Comparison of ENCODE assay signal across 7 cellular contexts in genomic region chr1:228213917-228214808, GRCh38. TPM values are rescaled to one million over a fixed set of nuclear protein-coding genes. Genes with fewer than 3 reads are reported as not detected.
DNase-seq lines count a peak whose midpoint lies in the region; ATAC-seq and TF ChIP-seq lines count a peak whose summit lies in the region.

No MANE protein-coding gene starts in this region.

- H3K14ac ChIP-seq in H9 (ENCODE audit: insufficient read depth, low read length): peak overlapping the region; percentile 82; the same call in 1 of the 2 replicates

- H3K79me2 ChIP-seq in H9 (ENCODE audit: insufficient read depth, low read length) (no peaks in the 10 kb centered on the region), smooth muscle cell (ENCODE audit: low read depth) (no peaks in the 10 kb centered on the region)

- H3K36me3 ChIP-seq in left ventricle myocardium inferior (peaks cover 56% of the 10 kb centered on the region), smooth muscle cell (ENCODE audit: low read depth) (no peaks in the 10 kb centered on the region)

- H2AFZ ChIP-seq in H9 (ENCODE audit: low read length) (no peak overlapping the region), smooth muscle cell (ENCODE audit: low read depth) (no peak overlapping the region)

- no peak overlapping the region for H3T11ph ChIP-seq in H9 (ENCODE audit: low read length)

- H4K5ac ChIP-seq in H9 (ENCODE audit: insufficient read length, low read depth, low read length): no peak overlapping the region

- H3K4ac ChIP-seq in H9 (ENCODE audit: low read depth, low read length): no peak overlapping the region

- H4K20me1 ChIP-seq in H9 (ENCODE audit: control insufficient read depth, insufficient read depth, insufficient read length) (no peaks in the 10 kb centered on the region), smooth muscle cell (ENCODE audit: low read depth) (peaks cover 8% of the 10 kb centered on the region)

- CTCF ChIA-PET in WTC11 (lab: Charles Lee): interaction anchor here (0.5 to 3.3 kb wide), 26 partner anchors 10 to 367 kb away, joined by 3 to 22 read pairs (median 6); partner anchors contain the start of genes IBA57 and TRIM11

- peak; percentile 2 for ATAC-seq in WTC11

- H2BK12ac ChIP-seq in H9 (ENCODE audit: insufficient read length, low read depth, low read length): no peak overlapping the region

- no peak overlapping the region for H2BK5ac ChIP-seq in H9 (ENCODE audit: insufficient read length, low read length)

- WGBS in H9 (ENCODE audit: extremely low coverage, insufficient read length, low lambda C conversion rate): no CpG with 5 or more reads among the region's 48 CpGs
- WGBS in smooth muscle cell (ENCODE audit: low lambda C conversion rate): 32% methylated on average over 33 of the region's 48 CpGs

- H3K27ac ChIP-seq in H9 (ENCODE audit: insufficient read length, low read depth, low read length): no peak overlapping the region
- peak overlapping the region; percentile 68 for H3K27ac ChIP-seq in left ventricle myocardium inferior (replicated peaks)
- H3K27ac ChIP-seq in smooth muscle cell (ENCODE audit: low read depth): no peak overlapping the region

- peaks cover 0 to 2% of the 10 kb centered on the region in 2 experiments; a peak in 1 of 4 replicates for H3K4me1 Mint-ChIP-seq in H9
- peaks cover 3% of the 10 kb centered on the region; the same call in 1 of the 2 replicates for H3K4me1 Mint-ChIP-seq in WTC11

- H2BK120ac ChIP-seq in H9 (ENCODE audit: low read depth, low read length, poor library complexity, severe bottlenecking): no peak overlapping the region

- H2BK20ac ChIP-seq in H9 (ENCODE audit: low read depth, low read length, poor library complexity, severe bottlenecking): no peak overlapping the region

- H4K91ac ChIP-seq in H9 (ENCODE audit: insufficient read length, low read depth, low read length): no peak overlapping the region

- no peak for DNase-seq in H9
- no peak for DNase-seq in WTC11 (ENCODE audit: low spot score)
- no peak for DNase-seq in left ventricle myocardium inferior
- DNase-seq in smooth muscle cell (lab: John Stamatoyannopoulos, UW; ENCODE audit: unreplicated experiment): no peak
- DNase-seq in cerebellar nuclear complex (lab: John Stamatoyannopoulos, UW): no peak
- DNase-seq in 8988T: no peak
- DNase-seq in activated gamma-delta T cell treated with Interleukin-2 at 50 U/mL for 16 hours: no peak

- H3K4me3 Mint-ChIP-seq in H9 (peak overlapping the region; percentile 77 to 91), WTC11 (peak overlapping the region; percentile 71)

- POLR2A ChIA-PET in WTC11 (lab: Charles Lee): interaction anchor here (0.5 to 0.9 kb wide), 3 partner anchors 49 to 232 kb away, joined by 3 to 5 read pairs (median 5); partner anchors contain the start of gene IBA57

- no peak overlapping the region for H3K56ac ChIP-seq in H9 (ENCODE audit: insufficient read length, low read depth, low read length)

- no peak overlapping the region for H3K23ac ChIP-seq in H9 (ENCODE audit: insufficient read length, low read depth, low read length)

- H2AK5ac ChIP-seq in H9 (ENCODE audit: insufficient read length, low read length): no peak overlapping the region

- H4K8ac ChIP-seq in H9 (replicated peaks; ENCODE audit: insufficient read length, low read depth, low read length): no peak overlapping the region

- no peaks in the 10 kb centered on the region; the same call in 1 of the 2 replicates for H3K27me3 ChIP-seq in H9 (ENCODE audit: insufficient read depth, low read length)
- peaks cover 28% of the 10 kb centered on the region for H3K27me3 ChIP-seq in left ventricle myocardium inferior (ENCODE audit: low read depth)
- H3K27me3 ChIP-seq in smooth muscle cell (ENCODE audit: low read depth): no peaks in the 10 kb centered on the region

- H3K27me3 Mint-ChIP-seq in H9 (ENCODE audit: low read depth) (no peaks in the 10 kb centered on the region), WTC11 (ENCODE audit: low read depth) (peaks cover 14% of the 10 kb centered on the region)

- H3K4me2 ChIP-seq in H9 (ENCODE audit: insufficient read depth, insufficient read length, low read length) (peak overlapping the region; percentile 43), smooth muscle cell (peak overlapping the region; percentile 99)

- H3K18ac ChIP-seq in H9 (ENCODE audit: insufficient read length, low read depth, low read length): peak overlapping the region; percentile 63

- peaks cover 15% of the 10 kb centered on the region for H3K23me2 ChIP-seq in H9 (ENCODE audit: insufficient read length, low read depth, low read length, poor library complexity, severe bottlenecking)

- TF ChIP-seq CTCF in H9 (conservative IDR thresholded peaks at IDR 0.05): no peak
- no peak for TF ChIP-seq CTCF in WTC11 (IDR thresholded peaks at IDR 0.05)
- no peak for TF ChIP-seq CTCF in left ventricle myocardium inferior (IDR thresholded peaks at IDR 0.05; ENCODE audit: borderline replicate concordance)
- TF ChIP-seq CTCF in smooth muscle cell (IDR thresholded peaks at IDR 0.05; ENCODE audit: borderline replicate concordance, insufficient read depth, poor library complexity, severe bottlenecking): no peak

- H3K4me1 ChIP-seq in H9 (ENCODE audit: insufficient read depth, low read length): no peaks in the 10 kb centered on the region; the same call in 1 of the 2 replicates
- peaks cover 91% of the 10 kb centered on the region for H3K4me1 ChIP-seq in left ventricle myocardium inferior
- no peaks in the 10 kb centered on the region for H3K4me1 ChIP-seq in smooth muscle cell (ENCODE audit: low read depth)

- no peak overlapping the region for H2BK15ac ChIP-seq in H9 (ENCODE audit: low read depth, low read length)

- intact Hi-C loops in left ventricle myocardium inferior (cut with micrococcal nuclease): no loop called here

- H3K36me3 Mint-ChIP-seq in H9 (ENCODE audit: insufficient read depth in 1 of 3, low read depth in 3 of 3) (peaks cover 17 to 34% (median 30%) of the 10 kb centered on the region in 3 experiments; a peak in 6 of 7 replicates), WTC11 (peaks cover 23% of the 10 kb centered on the region)

- no peaks in the 10 kb centered on the region for H3K79me1 ChIP-seq in H9 (ENCODE audit: insufficient read depth, low read depth, low read length, poor library complexity, severe bottlenecking)

- no peaks in the 10 kb centered on the region for H3K9me3 Mint-ChIP-seq in H9
- H3K9me3 Mint-ChIP-seq in WTC11: no peaks in the 10 kb centered on the region

- no peaks in the 10 kb centered on the region for H3K9me3 ChIP-seq in H9 (ENCODE audit: control insufficient read depth, low read depth, low read length)
- H3K9me3 ChIP-seq in left ventricle myocardium inferior (replicated peaks): no peaks in the 10 kb centered on the region
- H3K9me3 ChIP-seq in smooth muscle cell (replicated peaks; ENCODE audit: low read depth): no peaks in the 10 kb centered on the region

- H3F3A ChIP-seq in smooth muscle cell (ENCODE audit: low read depth): no peaks in the 10 kb centered on the region

- H3K4me3 ChIP-seq in left ventricle myocardium inferior (peak overlapping the region; percentile 65), smooth muscle cell (peak overlapping the region; percentile 68)

- H3K9ac ChIP-seq in H9 (ENCODE audit: extremely low read depth, insufficient read length, low read length) (no peak overlapping the region), smooth muscle cell (ENCODE audit: low read depth) (no peak overlapping the region)

- H3K27ac Mint-ChIP-seq in H9 (no peak overlapping the region), WTC11 (no peak overlapping the region; the same call in 1 of the 2 replicates)

TF ChIP-seq in WTC11, 78 proteins besides CTCF, POLR2A, EP300 and RAD21:
- TF ChIP-seq FOXP1 (CRISPR knock-in tag; IDR thresholded peaks at IDR 0.05; ENCODE audit: borderline replicate concordance): 0 out of 2 replicates have a peak, but pooled peaks have one; percentile 22
- TF ChIP-seq, protein P1, sequence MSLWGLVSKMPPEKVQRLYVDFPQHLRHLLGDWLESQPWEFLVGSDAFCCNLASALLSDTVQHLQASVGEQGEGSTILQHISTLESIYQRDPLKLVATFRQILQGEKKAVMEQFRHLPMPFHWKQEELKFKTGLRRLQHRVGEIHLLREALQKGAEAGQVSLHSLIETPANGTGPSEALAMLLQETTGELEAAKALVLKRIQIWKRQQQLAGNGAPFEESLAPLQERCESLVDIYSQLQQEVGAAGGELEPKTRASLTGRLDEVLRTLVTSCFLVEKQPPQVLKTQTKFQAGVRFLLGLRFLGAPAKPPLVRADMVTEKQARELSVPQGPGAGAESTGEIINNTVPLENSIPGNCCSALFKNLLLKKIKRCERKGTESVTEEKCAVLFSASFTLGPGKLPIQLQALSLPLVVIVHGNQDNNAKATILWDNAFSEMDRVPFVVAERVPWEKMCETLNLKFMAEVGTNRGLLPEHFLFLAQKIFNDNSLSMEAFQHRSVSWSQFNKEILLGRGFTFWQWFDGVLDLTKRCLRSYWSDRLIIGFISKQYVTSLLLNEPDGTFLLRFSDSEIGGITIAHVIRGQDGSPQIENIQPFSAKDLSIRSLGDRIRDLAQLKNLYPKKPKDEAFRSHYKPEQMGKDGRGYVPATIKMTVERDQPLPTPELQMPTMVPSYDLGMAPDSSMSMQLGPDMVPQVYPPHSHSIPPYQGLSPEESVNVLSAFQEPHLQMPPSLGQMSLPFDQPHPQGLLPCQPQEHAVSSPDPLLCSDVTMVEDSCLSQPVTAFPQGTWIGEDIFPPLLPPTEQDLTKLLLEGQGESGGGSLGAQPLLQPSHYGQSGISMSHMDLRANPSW (CRISPR knock-in tag; conservative IDR thresholded peaks at IDR 0.05; ENCODE audit: low read depth): no peak

RNA-seq across cellular contexts. Expression of gene OBSCN, which starts 6.3 kb away (rescaled TPM):
- total RNA-seq in H9 (2021) (30.8 and 33.3 TPM in 2 replicates), WTC11 (2021) (38.8 to 47.7 TPM (median 47.5 TPM) in 3 replicates), left ventricle myocardium inferior (316 TPM), smooth muscle cell (10.6 and 15.1 TPM in 2 replicates)
- polyA plus RNA-seq in smooth muscle cell: 3.8 and 10.7 TPM in 2 replicates

RNA-seq across cellular contexts. Expression of gene IBA57, which starts 48.6 kb away (rescaled TPM):
- total RNA-seq in H9 (2021) (11.8 and 12.6 TPM in 2 replicates), WTC11 (2021) (11.4 to 12.5 TPM (median 12.1 TPM) in 3 replicates), left ventricle myocardium inferior (15.0 TPM), smooth muscle cell (1.8 and 1.9 TPM in 2 replicates)
- 1.6 and 3.9 TPM in 2 replicates for polyA plus RNA-seq in smooth muscle cell
